In the genomic region with DNA sequence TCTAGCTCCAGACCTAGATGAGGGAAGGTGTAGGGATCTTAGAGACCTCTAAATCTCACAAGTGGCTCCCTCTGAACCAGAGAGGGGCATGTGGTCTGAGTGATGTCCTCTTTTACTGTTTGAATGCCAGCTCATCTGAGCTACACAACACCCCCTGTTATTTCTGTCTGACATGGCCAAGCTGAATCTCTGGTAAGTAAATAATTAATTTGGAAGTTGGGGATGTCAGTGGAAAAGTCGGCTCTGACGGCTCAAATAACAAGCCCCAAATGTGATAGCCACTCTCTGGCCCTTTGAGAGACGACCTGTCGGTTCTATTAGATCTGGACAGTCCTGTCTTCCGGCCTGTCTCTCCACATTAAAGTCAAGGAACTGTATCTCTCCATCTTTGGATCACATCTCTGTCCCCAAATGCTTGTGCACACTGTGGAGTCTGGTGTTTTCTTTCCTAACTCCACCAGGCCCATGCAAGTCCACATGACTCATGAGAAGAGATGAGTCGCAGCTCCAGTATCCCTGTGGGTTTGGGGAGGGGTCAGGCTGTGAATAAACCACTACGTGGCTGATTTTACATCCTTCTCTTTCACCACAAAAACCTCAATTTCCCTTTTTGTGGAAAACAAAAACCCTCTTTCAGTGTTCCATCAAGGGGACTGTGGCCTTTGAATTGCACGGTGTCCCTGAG, we compare ENCODE assay signal across 8 cellular contexts. TPM values are rescaled to one million over a fixed set of nuclear protein-coding genes. Genes with fewer than 3 reads are reported as not detected.
DNase-seq lines count a peak whose midpoint lies in the region; ATAC-seq and TF ChIP-seq lines count a peak whose summit lies in the region.

No MANE protein-coding gene starts in this region.

- no peak for TF ChIP-seq POLR2A in testis (IDR thresholded peaks at IDR 0.05)

- TSS peak; percentile 81 for BruUV-seq in MCF 10A (replicated peaks; lab: Mats Ljungman, UMichigan)

- DNase-seq in DND-41 = peak; percentile 48
- peak; percentile 79 to 93 for DNase-seq in NOMO-1 (lab: John Stamatoyannopoulos, UW; ENCODE audit: unreplicated experiment in 2 of 2)
- DNase-seq in MCF 10A (ENCODE audit: unreplicated experiment) = peak; percentile 83
- DNase-seq in omental fat pad (ENCODE audit: low spot score) = no peak
- DNase-seq in testis = no peak
- no peak for DNase-seq in germinal center (ENCODE audit: low spot score)
- no peak for DNase-seq in SHP77 treated with DMSO at 0.1 percent for 48 hours (lab: John Stamatoyannopoulos, UW)
- no peak for DNase-seq in NCI-H2196 (lab: John Stamatoyannopoulos, UW; ENCODE audit: unreplicated experiment)

- ATAC-seq in DND-41 (ENCODE audit: insufficient read depth, low read depth) = peak; percentile 45; the same call in 2 of the 3 replicates
- peak; percentile 85 for ATAC-seq in omental fat pad (ENCODE audit: low FRiP score)

- no peaks in the 10 kb centered on the region for H3K79me2 ChIP-seq in DND-41 (ENCODE audit: insufficient read depth, low read length)

- H3K9me3 Mint-ChIP-seq in MCF 10A (ENCODE audit: unreplicated experiment) = no peaks in the 10 kb centered on the region

- peak overlapping the region; percentile 76 for H3K27ac Mint-ChIP-seq in MCF 10A (ENCODE audit: low read depth, unreplicated experiment)

- peaks cover 20% of the 10 kb centered on the region; the same call in 1 of the 2 replicates for H4K20me1 ChIP-seq in DND-41 (ENCODE audit: insufficient read depth, low read length)

- peaks cover 42% of the 10 kb centered on the region for H3K4me1 Mint-ChIP-seq in MCF 10A (ENCODE audit: insufficient read depth, unreplicated experiment)

- H3K36me3 ChIP-seq in DND-41 (ENCODE audit: insufficient read depth, low read length) (no peaks in the 10 kb centered on the region), testis (ENCODE audit: low read depth, missing control alignments) (no peaks in the 10 kb centered on the region)

- no peak overlapping the region for H3K4me2 ChIP-seq in DND-41 (ENCODE audit: insufficient read depth, low read length)

- H3K27me3 ChIP-seq in DND-41 (ENCODE audit: insufficient read depth, low read length, poor library complexity) = no peaks in the 10 kb centered on the region
- H3K27me3 ChIP-seq in testis = no peaks in the 10 kb centered on the region

- H3K27ac ChIP-seq in DND-41 (ENCODE audit: low read length) = no peak overlapping the region
- no peak overlapping the region for H3K27ac ChIP-seq in testis

- H3K36me3 Mint-ChIP-seq in MCF 10A (ENCODE audit: insufficient read depth, unreplicated experiment) = no peaks in the 10 kb centered on the region

- H3K9me3 ChIP-seq in DND-41 (ENCODE audit: insufficient read depth, low read length, severe bottlenecking) = no peaks in the 10 kb centered on the region
- no peaks in the 10 kb centered on the region for H3K9me3 ChIP-seq in testis

- POLR2A ChIA-PET in MCF 10A (lab: Yijun Ruan, JAX) = interaction anchor here (0.7 to 1.4 kb wide), 11 partner anchors 15 to 917 kb away, joined by 3 to 5 read pairs (median 3); no protein-coding TSS in a partner anchor

- H3K9ac ChIP-seq in DND-41 (ENCODE audit: low read depth, low read length) = no peak overlapping the region

- H3K4me3 ChIP-seq in DND-41 (ENCODE audit: low read depth in 1 of 2, low read length in 2 of 2) = no peak overlapping the region
- no peak overlapping the region for H3K4me3 ChIP-seq in testis

- H3K4me3 Mint-ChIP-seq in MCF 10A (ENCODE audit: unreplicated experiment) = no peak overlapping the region

- no peaks in the 10 kb centered on the region for H3K27me3 Mint-ChIP-seq in MCF 10A (ENCODE audit: insufficient read depth, unreplicated experiment)

- H3K4me1 ChIP-seq in DND-41 (ENCODE audit: insufficient read depth, low read length) (peaks cover 33% of the 10 kb centered on the region), testis (no peaks in the 10 kb centered on the region)

- no peak overlapping the region for H2AFZ ChIP-seq in DND-41 (ENCODE audit: low read depth, low read length)

- CTCF ChIA-PET in MCF 10A (lab: Yijun Ruan, JAX) = interaction anchor here (0.5 to 1.1 kb wide), 3 partner anchors 327 to 651 kb away, joined by 3 to 4 read pairs (median 4); no protein-coding TSS in a partner anchor

- WGBS in testis, 2 donors = 89 to 93% methylated on average over 8 of the region's 8 CpGs

- intact Hi-C loops in MCF 10A (cut with micrococcal nuclease) = loop anchor here (10.0 kb wide), 1 partner anchor 48 kb away; the partner anchor contains the start of gene SETBP1
- intact Hi-C loops in testis (cut with DNase I; ENCODE audit: low total_unique reads) = no loop called here

- no peak for TF ChIP-seq CTCF in DND-41 (IDR thresholded peaks at IDR 0.05; ENCODE audit: borderline replicate concordance, extremely low read depth, low read length, poor library complexity, severe bottlenecking)
- TF ChIP-seq CTCF in MCF 10A (IDR thresholded peaks at IDR 0.05; ENCODE audit: unreplicated experiment) = no peak
- TF ChIP-seq CTCF in omental fat pad (IDR thresholded peaks at IDR 0.05) = no peak
- TF ChIP-seq CTCF in testis (IDR thresholded peaks at IDR 0.05) = no peak

RNA-seq across cellular contexts. Expression of gene SETBP1, which starts 52.5 kb away (rescaled TPM):
- total RNA-seq in MCF 10A (2022) (4.8 and 4.9 TPM in 2 replicates), omental fat pad (10 to 100 TPM; 14.5 to 34.2 (median 19.3) TPM), testis (10 to 100 TPM; 33.1 to 34.7 TPM)
- 6.2 TPM for polyA plus RNA-seq in testis (ENCODE audit: insufficient read depth, low read depth, low replicate concordance)

Comparison
In these comparisons a context has a peak if more than half of its experiments do, and no peak if none do; other contexts are left out.
1. DNase-seq: peak in DND-41 (single experiment), NOMO-1 (2 of 2) and MCF 10A (single experiment); none in omental fat pad (single experiment), testis (single experiment), germinal center (single experiment), SHP77 treated with DMSO at 0.1 percent for 48 hours (single experiment) and NCI-H2196 (single experiment).